Comparison of ENCODE assay signal across 25 cellular contexts in genomic region chr4:23061431-23061830, GRCh38.
"Had no signal": no experiment of that assay in that cellular context is flagged by ENCODE, and none has a peak within 500 bp of the region (broad histone marks: within the 10 kb centered on the region; RNA-seq: fewer than 3 reads in every experiment).

No MANE protein-coding gene starts in this region.

- FAIRE-seq: endometrium, keratinocyte, pancreas, urothelium cell line had no signal

- H3K36me3 ChIP-seq: esophagus squamous epithelium, heart right ventricle, neutrophil, pancreas, stomach, tibial artery, upper lobe of left lung had no signal

- DNase-seq: cortex of kidney; effector memory CD8-positive, alpha-beta T cell; erythroblast; esophagus squamous epithelium; foreskin melanocyte; glutamatergic neuron; heart right ventricle; naive B cell; pancreas; stimulated activated CD4-positive, alpha-beta T cell treated with anti-CD3 and anti-CD28 coated beads, Interleukin-2, amount 100 ng/mL, for 24 hours; stimulated activated CD4-positive, alpha-beta T cell treated with anti-CD3 and anti-CD28 coated beads, Interleukin-4, amount 100 ng/mL, for 24 hours; stimulated activated naive CD4-positive, alpha-beta T cell treated with Interleukin-2 at 50 U/mL for 16 hours; stomach; testis; tibial artery; upper lobe of left lung had no signal

- H3K9me3 ChIP-seq: esophagus squamous epithelium, neutrophil, pancreas, stomach, testis, tibial artery, upper lobe of left lung had no signal

- ATAC-seq: effector memory CD8-positive, alpha-beta T cell; heart right ventricle; left lobe of liver; natural killer cell treated with Interleukin-12 subunit alpha and Interleukin-12 subunit beta and Interleukin-15 and Interleukin-18, amount 100 ng/mL, for 72 hours; pancreas; sciatic nerve; stimulated activated effector memory CD8-positive, alpha-beta T cell treated with anti-CD3 and anti-CD28 coated beads, Interleukin-12 subunit alpha, Interleukin-12 subunit beta, amount 100 ng/mL, for 72 hours had no signal

- H3K4me1 ChIP-seq: esophagus squamous epithelium, heart right ventricle, pancreas, stomach, testis, tibial artery, upper lobe of left lung had no signal

- H3K27me3 ChIP-seq: esophagus squamous epithelium, heart right ventricle, neutrophil, pancreas, stomach, testis, tibial artery, upper lobe of left lung had no signal

- H3K4me3 ChIP-seq: esophagus squamous epithelium, heart right ventricle, lung, pancreas, stomach, testis, tibial artery, upper lobe of left lung had no signal

- H3K27ac ChIP-seq: esophagus squamous epithelium, heart right ventricle, neutrophil, pancreas, stomach, testis, tibial artery, upper lobe of left lung had no signal
